8 cellular contexts compared by ENCODE assay signal in genomic region chr2:110338277-110339003, GRCh38.
DNase-seq lines count a peak whose midpoint lies in the region; ATAC-seq, FAIRE-seq and TF ChIP-seq lines count a peak whose summit lies in the region.
"Not testable (repeated sequence)": the region's sequence is repeated elsewhere in the genome, so short reads cannot be mapped to it uniquely, and the experiment has no call there.

No MANE protein-coding gene starts in this region.

- ATAC-seq in RWPE2 (ENCODE audit: low read depth) = peak; percentile 22; the same call in 2 of the 3 replicates
- not testable (repeated sequence) for ATAC-seq in aorta (ENCODE audit: low FRiP score)

- TF ChIP-seq CTCF in RWPE2 (IDR thresholded peaks at IDR 0.05; ENCODE audit: poor library complexity, severe bottlenecking); coronary artery (IDR thresholded peaks at IDR 0.05): not testable (repeated sequence)

- 67 to 78% (median 78%) methylated on average over 8 to 14 of the region's 22 CpGs for WGBS in small intestine, 3 donors
- whole genome bisulfite sequencing in aorta, 2 donors = 93 to 97% methylated on average over 10 to 14 of the region's 22 CpGs

- H3K4me1 ChIP-seq in RWPE2 (ENCODE audit: insufficient read depth, poor library complexity, severe bottlenecking); small intestine (ENCODE audit: control insufficient read depth in 2 of 2, insufficient read depth in 1 of 2, low read depth in 1 of 2, low read length in 1 of 2); aorta (ENCODE audit: control insufficient read depth in 1 of 2, insufficient read depth in 2 of 2, low read length in 2 of 2): not testable (repeated sequence)

- H3K4me3 ChIP-seq in RWPE2 (ENCODE audit: severe bottlenecking); coronary artery; small intestine (ENCODE audit: low read depth in 1 of 2, low read length in 2 of 2); aorta (ENCODE audit: low read length in 2 of 2): not testable (repeated sequence)

- H3K27ac ChIP-seq in RWPE2 (ENCODE audit: poor library complexity, severe bottlenecking); coronary artery; aorta (ENCODE audit: low read depth in 1 of 2, low read length in 2 of 2): not testable (repeated sequence)
- H3K27ac ChIP-seq in small intestine (ENCODE audit: low read depth in 1 of 2, low read length in 1 of 2) = peak overlapping the region in 1 of 2 donors; percentile 68

- intact Hi-C loops in aorta (cut with DNase I) = not testable (repeated sequence)

- not testable (repeated sequence) for H3K9me3 ChIP-seq in RWPE2 (ENCODE audit: severe bottlenecking); small intestine (ENCODE audit: control insufficient read depth, low read depth); aorta (ENCODE audit: control insufficient read depth, low read length)

- not testable (repeated sequence) for H3K36me3 ChIP-seq in RWPE2 (ENCODE audit: low read depth); small intestine (ENCODE audit: control insufficient read depth in 2 of 2, insufficient read depth in 2 of 2, low read length in 2 of 2); aorta (ENCODE audit: control insufficient read depth in 1 of 2, insufficient read depth in 2 of 2, low read length in 1 of 2)

- not testable (repeated sequence) for FAIRE-seq in small intestine (lab: Jason Lieb, UNC)

- not testable (repeated sequence) for H3K27me3 ChIP-seq in RWPE2 (ENCODE audit: insufficient read depth, poor library complexity, severe bottlenecking); small intestine (ENCODE audit: control insufficient read depth in 2 of 2, insufficient read depth in 2 of 2, low read length in 2 of 2); aorta (ENCODE audit: control insufficient read depth in 1 of 2, insufficient read depth in 2 of 2, low read length in 1 of 2)

- DNase-seq in A172 (ENCODE audit: low spot score) = peak; percentile 49
- peak; percentile 3 for DNase-seq in HK-2 (ENCODE audit: unreplicated experiment)
- DNase-seq in RWPE2 (ENCODE audit: low spot score) = not testable (repeated sequence)
- DNase-seq in coronary artery (ENCODE audit: low spot score) = peak; percentile 14
- peak; percentile 29 for DNase-seq in islet precursor cell
- peak; percentile 65 for DNase-seq in mesenteric fat pad (ENCODE audit: low spot score)
- peak; percentile 11 for DNase-seq in small intestine
- peak; percentile 31 to 35 for DNase-seq in aorta
